ENCODE assay signal across 10 cellular contexts in genomic region chr3:148262980-148263379, GRCh38.
"Had no signal": no experiment of that assay in that cellular context is flagged by ENCODE, and none has a peak within 500 bp of the region (broad histone marks: within the 10 kb centered on the region; RNA-seq: fewer than 3 reads in every experiment).

No MANE protein-coding gene starts in this region.

- H3K4me3 Mint-ChIP-seq: HFFc6 had no signal

- FAIRE-seq: K562 had no signal

- DNase-seq: GM23248, GOT3, H7, HFFc6, IMR-90, KG1 had no signal

- H3K9ac ChIP-seq: GM23248 had no signal

- H3K27ac Mint-ChIP-seq: HFFc6 had no signal

- H3K4me1 ChIP-seq: HAP-1 had no signal

- H3K4me3 ChIP-seq: GM23248, HAP-1, K562 had no signal

- H3K27ac ChIP-seq: GM23248, HL-60 had no signal

- ATAC-seq: HCT116, K562 had no signal

- H2AFZ ChIP-seq: GM23248 had no signal

- H3K9me3 ChIP-seq: HAP-1 had no signal

- H3K36me3 ChIP-seq: HAP-1 had no signal
